1 cellular context compared by ENCODE assay signal in genomic region chr9:114078021-114078780, GRCh38.
TF ChIP-seq lines count a peak whose summit lies in the region.

Gene AMBP (minus strand): TSS chr9:114078300. CDS start chr9:114078209, 91 bp downstream.

TF ChIP-seq in HepG2, 621 proteins besides CTCF, POLR2A, EP300 and RAD21 (continued from another document and continues in another):
- TF ChIP-seq MTERF4 (CRISPR knock-in tag; IDR thresholded peaks at IDR 0.05): no peak; the same call in 1 of the 2 replicates
- peak; percentile 85 for TF ChIP-seq TEAD3 (CRISPR knock-in tag; optimal IDR thresholded peaks at IDR 0.05; ENCODE audit: borderline replicate concordance)
- peak; percentile 87 for TF ChIP-seq SOX5 (CRISPR knock-in tag; IDR thresholded peaks at IDR 0.05; ENCODE audit: borderline replicate concordance)
- TF ChIP-seq MLX (CRISPR knock-in tag; IDR thresholded peaks at IDR 0.05): peak; percentile 91
- TF ChIP-seq NPAS2 (CRISPR knock-in tag; IDR thresholded peaks at IDR 0.05; ENCODE audit: borderline replicate concordance): no peak
- TF ChIP-seq MEF2D (CRISPR knock-in tag; IDR thresholded peaks at IDR 0.05): peak; percentile 95
- peak; percentile 97; the same call in 1 of the 2 replicates for TF ChIP-seq ZNF772 (CRISPR knock-in tag; IDR thresholded peaks at IDR 0.05)
- no peak for TF ChIP-seq ZMAT5 (CRISPR knock-in tag; IDR thresholded peaks at IDR 0.05; ENCODE audit: borderline replicate concordance, low read depth)
- 0 out of 2 replicates have a peak, but pooled peaks have one; percentile 52 for TF ChIP-seq STAT5B (CRISPR knock-in tag; IDR thresholded peaks at IDR 0.05)
- no peak for TF ChIP-seq ZNF484 (CRISPR knock-in tag; IDR thresholded peaks at IDR 0.05; ENCODE audit: borderline replicate concordance, low read depth)
- no peak for TF ChIP-seq RNF219 (CRISPR knock-in tag; IDR thresholded peaks at IDR 0.05)
- TF ChIP-seq FOXK2 (IDR thresholded peaks at IDR 0.05): peak; percentile 81; the same call in 1 of the 2 replicates
- TF ChIP-seq ZHX2 (IDR thresholded peaks at IDR 0.05; ENCODE audit: low read depth): no peak
- no peak for TF ChIP-seq ZHX2 (CRISPR knock-in tag; IDR thresholded peaks at IDR 0.05; ENCODE audit: borderline replicate concordance)
- TF ChIP-seq MLXIP (CRISPR knock-in tag; IDR thresholded peaks at IDR 0.05; ENCODE audit: borderline replicate concordance): peak; percentile 45; the same call in 1 of the 2 replicates
- no peak for TF ChIP-seq NFIB (CRISPR knock-in tag; IDR thresholded peaks at IDR 0.05; ENCODE audit: borderline replicate concordance)
- TF ChIP-seq SIN3A (IDR thresholded peaks at IDR 0.05; ENCODE audit: borderline replicate concordance, low read depth, low read length): peak; percentile 98
- TF ChIP-seq HINFP (CRISPR knock-in tag; IDR thresholded peaks at IDR 0.05; ENCODE audit: low read depth): peak; percentile 55; the same call in 1 of the 2 replicates
- no peak for TF ChIP-seq SETDB1 (CRISPR knock-in tag; IDR thresholded peaks at IDR 0.05; ENCODE audit: borderline replicate concordance)
- TF ChIP-seq NONO (IDR thresholded peaks at IDR 0.05): no peak
- no peak for TF ChIP-seq NONO (CRISPR knock-in tag; conservative IDR thresholded peaks at IDR 0.05)
- TF ChIP-seq TFAP4 (IDR thresholded peaks at IDR 0.05; ENCODE audit: borderline replicate concordance, low read depth): peak; percentile 100
- no peak; the same call in 1 of the 2 replicates for TF ChIP-seq XBP1 (CRISPR knock-in tag; IDR thresholded peaks at IDR 0.05)
- TF ChIP-seq IKZF5 (CRISPR knock-in tag; IDR thresholded peaks at IDR 0.05): peak; percentile 83
- no peak for TF ChIP-seq ZNF775 (CRISPR knock-in tag; IDR thresholded peaks at IDR 0.05; ENCODE audit: borderline replicate concordance)
- TF ChIP-seq KDM1A (CRISPR knock-in tag; IDR thresholded peaks at IDR 0.05): peak; percentile 96; the same call in 1 of the 2 replicates
- TF ChIP-seq ZNF678 (CRISPR knock-in tag; IDR thresholded peaks at IDR 0.05): peak; percentile 84; the same call in 1 of the 2 replicates
- TF ChIP-seq KAT2B (IDR thresholded peaks at IDR 0.05; ENCODE audit: borderline replicate concordance, low read depth, low read length): peak; percentile 72; the same call in 1 of the 2 replicates
- peak; percentile 97 for TF ChIP-seq TBX2 (CRISPR knock-in tag; IDR thresholded peaks at IDR 0.05; ENCODE audit: borderline replicate concordance)
- peak; percentile 93 for TF ChIP-seq SP140L (CRISPR knock-in tag; IDR thresholded peaks at IDR 0.05; ENCODE audit: borderline replicate concordance)
- TF ChIP-seq ZNF572 (CRISPR knock-in tag; IDR thresholded peaks at IDR 0.05): peak; percentile 83; the same call in 1 of the 2 replicates
- no peak for TF ChIP-seq FLYWCH1 (CRISPR knock-in tag; IDR thresholded peaks at IDR 0.05)
- no peak for TF ChIP-seq AGO1 (IDR thresholded peaks at IDR 0.05; ENCODE audit: low read depth, low read length, poor library complexity, severe bottlenecking)
- TF ChIP-seq ZNF781 (CRISPR knock-in tag; IDR thresholded peaks at IDR 0.05; ENCODE audit: borderline replicate concordance, not compliant biosample characterization): peak; percentile 79
- TF ChIP-seq ZNF296 (CRISPR knock-in tag; conservative IDR thresholded peaks at IDR 0.05): no peak
- peak; percentile 98 for TF ChIP-seq ZNF687 (CRISPR knock-in tag; IDR thresholded peaks at IDR 0.05)
- TF ChIP-seq KLF12 (CRISPR knock-in tag; IDR thresholded peaks at IDR 0.05; ENCODE audit: borderline replicate concordance): peak; percentile 87; the same call in 1 of the 2 replicates
- no peak for TF ChIP-seq SNRNP70 (IDR thresholded peaks at IDR 0.05; ENCODE audit: low read depth, low read length)
- TF ChIP-seq TOE1 (CRISPR knock-in tag; IDR thresholded peaks at IDR 0.05): no peak
